Comparison of ENCODE assay signal across 1 cellular context in the genomic region with DNA sequence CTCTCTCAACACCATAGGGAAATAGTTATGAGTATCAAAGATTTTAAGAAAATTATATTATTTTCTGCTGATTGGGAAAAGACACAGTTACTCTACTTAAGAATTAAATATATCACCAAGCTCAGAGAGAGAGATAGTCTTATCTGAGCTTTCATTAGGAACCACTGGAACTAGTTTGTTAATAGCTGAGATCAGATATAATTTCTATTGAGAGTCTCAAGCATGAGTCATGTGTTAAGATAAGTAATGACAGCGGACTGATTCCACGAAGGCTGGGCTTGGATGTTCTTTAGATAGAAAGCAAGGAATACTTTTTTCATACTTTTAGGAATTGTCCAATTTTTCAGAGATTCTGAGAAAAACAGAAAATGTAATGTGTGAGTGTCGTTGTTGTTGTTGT.
TF ChIP-seq lines count a peak whose summit lies in the region.

No MANE protein-coding gene starts in this region.

TF ChIP-seq in IMR-90, 13 proteins besides CTCF, POLR2A, EP300 and RAD21:
- TF ChIP-seq MAZ (IDR thresholded peaks at IDR 0.05; ENCODE audit: borderline replicate concordance, low read depth, low read length) (no peak), SMC3 (IDR thresholded peaks at IDR 0.05; ENCODE audit: low read depth, low read length) (no peak), CHD1 (IDR thresholded peaks at IDR 0.05; ENCODE audit: low read depth, low read length) (no peak), CEBPB (IDR thresholded peaks at IDR 0.05; ENCODE audit: low read depth, low read length) (no peak), FOS (IDR thresholded peaks at IDR 0.05; ENCODE audit: low read depth, low read length) (peak; percentile 56; the same call in 1 of the 2 replicates), MXI1 (IDR thresholded peaks at IDR 0.05; ENCODE audit: borderline replicate concordance, low read depth, low read length) (no peak), RFX5 (IDR thresholded peaks at IDR 0.05; ENCODE audit: low read depth, low read length) (no peak), BHLHE40 (IDR thresholded peaks at IDR 0.05; ENCODE audit: low read depth, low read length) (no peak)
- TF ChIP-seq, protein P1, sequence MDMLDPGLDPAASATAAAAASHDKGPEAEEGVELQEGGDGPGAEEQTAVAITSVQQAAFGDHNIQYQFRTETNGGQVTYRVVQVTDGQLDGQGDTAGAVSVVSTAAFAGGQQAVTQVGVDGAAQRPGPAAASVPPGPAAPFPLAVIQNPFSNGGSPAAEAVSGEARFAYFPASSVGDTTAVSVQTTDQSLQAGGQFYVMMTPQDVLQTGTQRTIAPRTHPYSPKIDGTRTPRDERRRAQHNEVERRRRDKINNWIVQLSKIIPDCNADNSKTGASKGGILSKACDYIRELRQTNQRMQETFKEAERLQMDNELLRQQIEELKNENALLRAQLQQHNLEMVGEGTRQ (IDR thresholded peaks at IDR 0.05; ENCODE audit: low read depth, low read length): no peak
